ENCODE assay signal across 18 cellular contexts in genomic region chr6:45448417-45449389, GRCh38.
DNase-seq lines count a peak whose midpoint lies in the region; ATAC-seq, FAIRE-seq and TF ChIP-seq lines count a peak whose summit lies in the region.
"Had no signal": no experiment of that assay in that cellular context is flagged by ENCODE, and none has a peak within 500 bp of the region (broad histone marks: within the 10 kb centered on the region; RNA-seq: fewer than 3 reads in every experiment).

No MANE protein-coding gene starts in this region.

- H3K4me3 Mint-ChIP-seq in activated T-cell treated with anti-CD3 and anti-CD28 coated beads, Interleukin-2, amount 50 U/mL, for 24 hours, result no peak overlapping the region
- peak overlapping the region; percentile 56 for H3K4me3 Mint-ChIP-seq in stimulated activated effector memory CD8-positive, alpha-beta T cell treated with anti-CD3 and anti-CD28 coated beads, Interleukin-12 subunit alpha, Interleukin-12 subunit beta, amount 100 ng/mL, for 72 hours
- H3K4me3 Mint-ChIP-seq: activated naive CD4-positive, alpha-beta T cell treated with anti-CD3 and anti-CD28 coated beads, Interleukin-2, amount 50 U/mL, for 24 hours; mesothelial cell of epicardium had no signal

- no peak for DNase-seq in activated T-cell treated with anti-CD3 and anti-CD28 coated beads, Interleukin-2, amount 50 U/mL, for 24 hours
- DNase-seq in activated T-cell treated with anti-CD3 and anti-CD28 coated beads, Interleukin-2, amount 50 U/mL, for 1 hour, result no peak
- peak; percentile 14 for DNase-seq in MM.1S
- DNase-seq in H1 (ENCODE audit: low read depth in 1 of 2, low spot score in 2 of 2), result no peak
- DNase-seq in stimulated activated effector memory CD8-positive, alpha-beta T cell treated with anti-CD3 and anti-CD28 coated beads, Interleukin-12 subunit alpha, Interleukin-12 subunit beta, amount 100 ng/mL, for 72 hours (ENCODE audit: low spot score in 2 of 2), result no peak
- DNase-seq in thyroid gland, result no peak
- no peak for DNase-seq in HuH-7.5 (ENCODE audit: low spot score)
- DNase-seq in kidney tubule cell (ENCODE audit: low spot score), result no peak
- DNase-seq: caudate nucleus, KG1, NCI-H1694 treated with DMSO at 0.1 percent for 48 hours, NCI-H69, ovary, RPMI8226 had no signal

- H2BK20ac ChIP-seq in H1 (ENCODE audit: low read length), result no peak overlapping the region

- no peak overlapping the region for H4K91ac ChIP-seq in H1 (replicated peaks; ENCODE audit: insufficient read length, low read length)

- no peak for TF ChIP-seq RAD21 in H1 (IDR thresholded peaks at IDR 0.05 in 1 of 2, conservative IDR thresholded peaks at IDR 0.05 in 1 of 2; ENCODE audit: low read depth in 2 of 2, low read length in 2 of 2)

- H2BK15ac ChIP-seq in H1 (ENCODE audit: low read length), result peak overlapping the region; percentile 47; the same call in 1 of the 2 replicates

- no peak for FAIRE-seq in H1 (lab: Jason Lieb, UNC)
- FAIRE-seq: endometrium had no signal

- TF ChIP-seq EP300 in H1 (IDR thresholded peaks at IDR 0.05; ENCODE audit: borderline replicate concordance in 1 of 2, low read depth in 2 of 2, low read length in 2 of 2), result no peak

- H3K36me3 ChIP-seq in MM.1S (replicated peaks; ENCODE audit: insufficient read depth, low read length) (peaks cover 22% of the 10 kb centered on the region), H1 (ENCODE audit: control insufficient read depth in 2 of 4, insufficient read depth in 4 of 4, low read length in 3 of 4) (no peaks in the 10 kb centered on the region), thyroid gland (no peaks in the 10 kb centered on the region)
- H3K36me3 ChIP-seq: ovary had no signal

- H3K9me3 Mint-ChIP-seq in activated T-cell treated with anti-CD3 and anti-CD28 coated beads, Interleukin-2, amount 50 U/mL, for 24 hours, result no peaks in the 10 kb centered on the region
- no peaks in the 10 kb centered on the region for H3K9me3 Mint-ChIP-seq in stimulated activated effector memory CD8-positive, alpha-beta T cell treated with anti-CD3 and anti-CD28 coated beads, Interleukin-12 subunit alpha, Interleukin-12 subunit beta, amount 100 ng/mL, for 72 hours
- H3K9me3 Mint-ChIP-seq: activated naive CD4-positive, alpha-beta T cell treated with anti-CD3 and anti-CD28 coated beads, Interleukin-2, amount 50 U/mL, for 24 hours had no signal

- H3K9me2 ChIP-seq in MM.1S (replicated peaks; ENCODE audit: insufficient read depth, low read length), result no peaks in the 10 kb centered on the region

- peaks cover 94% of the 10 kb centered on the region for H3K36me3 Mint-ChIP-seq in activated T-cell treated with anti-CD3 and anti-CD28 coated beads, Interleukin-2, amount 50 U/mL, for 24 hours (ENCODE audit: low read depth)
- peaks cover 87% of the 10 kb centered on the region for H3K36me3 Mint-ChIP-seq in stimulated activated effector memory CD8-positive, alpha-beta T cell treated with anti-CD3 and anti-CD28 coated beads, Interleukin-12 subunit alpha, Interleukin-12 subunit beta, amount 100 ng/mL, for 72 hours
- H3K36me3 Mint-ChIP-seq: activated naive CD4-positive, alpha-beta T cell treated with anti-CD3 and anti-CD28 coated beads, Interleukin-2, amount 50 U/mL, for 24 hours; mesothelial cell of epicardium had no signal

- H3K56ac ChIP-seq in H1 (replicated peaks; ENCODE audit: insufficient read length, low read depth, low read length), result no peak overlapping the region

- peaks cover 20% of the 10 kb centered on the region; the same call in 1 of the 2 replicates for H3F3A ChIP-seq in MM.1S (ENCODE audit: insufficient read depth, low read length)

- H2AK5ac ChIP-seq in H1 (ENCODE audit: low read depth, low read length), result no peak overlapping the region

- H3K27me3 ChIP-seq in MM.1S (replicated peaks; ENCODE audit: insufficient read depth, low read length) (no peaks in the 10 kb centered on the region), H1 (replicated peaks in 1 of 4; ENCODE audit: control insufficient read depth in 3 of 4, extremely low read depth in 1 of 4, insufficient read depth in 3 of 4, low read length in 3 of 4) (no peaks in the 10 kb centered on the region), thyroid gland (no peaks in the 10 kb centered on the region)
- H3K27me3 ChIP-seq: ovary had no signal

- H4K5ac ChIP-seq in H1 (ENCODE audit: insufficient read length, low read depth, low read length), result no peak overlapping the region

- no peak overlapping the region for H3K23ac ChIP-seq in H1 (ENCODE audit: insufficient read length)

- H3K4me2 ChIP-seq in MM.1S (ENCODE audit: low read depth, low read length), result peak overlapping the region; percentile 52
- H3K4me2 ChIP-seq in H1 (ENCODE audit: insufficient read depth in 1 of 2, low read depth in 2 of 2, low read length in 2 of 2), result no peak overlapping the region

- ATAC-seq in stimulated activated effector memory CD8-positive, alpha-beta T cell treated with anti-CD3 and anti-CD28 coated beads, Interleukin-12 subunit alpha, Interleukin-12 subunit beta, amount 100 ng/mL, for 72 hours, result peak; percentile 81
- ATAC-seq: HCT116 had no signal

- POLR2A ChIA-PET in H1 (lab: Charles Lee; ENCODE audit: partially characterized antibody), result no interaction called here

- H3K4ac ChIP-seq in H1 (replicated peaks; ENCODE audit: insufficient read length, low read depth, low read length), result no peak overlapping the region

- no peak overlapping the region for H2BK120ac ChIP-seq in H1 (replicated peaks; ENCODE audit: low read depth, low read length)

- H3K9ac ChIP-seq in MM.1S (ENCODE audit: low read length) (peak overlapping the region; percentile 30; the same call in 1 of the 2 replicates), H1 (replicated peaks in 1 of 4; ENCODE audit: extremely low read depth in 1 of 4, low read depth in 3 of 4, low read length in 3 of 4) (no peak overlapping the region)

- H2AFZ ChIP-seq in MM.1S (ENCODE audit: low read length) (no peak overlapping the region), H1 (ENCODE audit: low read length) (no peak overlapping the region)

- H3K79me1 ChIP-seq in H1 (ENCODE audit: low read depth, low read length), result no peaks in the 10 kb centered on the region

- TF ChIP-seq POLR2A in H1 (IDR thresholded peaks at IDR 0.05; ENCODE audit: control extremely low read depth in 1 of 2, low read depth in 2 of 2, low read length in 2 of 2), result no peak
- no peak for TF ChIP-seq POLR2A in thyroid gland (IDR thresholded peaks at IDR 0.05)

- intact Hi-C loops in thyroid gland (cut with DNase I), result no loop called here

- H3K27me3 Mint-ChIP-seq in activated T-cell treated with anti-CD3 and anti-CD28 coated beads, Interleukin-2, amount 50 U/mL, for 24 hours, result no peaks in the 10 kb centered on the region

- 0 out of 2 replicates have a peak overlapping the region, but pooled peaks have one; percentile 41 for H2BK12ac ChIP-seq in H1 (ENCODE audit: low read depth, low read length)

- H4K8ac ChIP-seq in H1 (ENCODE audit: extremely low read depth, insufficient read depth, low read length), result no peak overlapping the region

- CTCF ChIA-PET in H1 (lab: Charles Lee; ENCODE audit: partially characterized antibody), result interaction anchor here (1.1 to 1.4 kb wide), 2 partner anchors 13 to 78 kb away, joined by 3 read pairs; no protein-coding TSS in a partner anchor

- H3K4me3 ChIP-seq in MM.1S (ENCODE audit: low read length) (peak overlapping the region; percentile 18; the same call in 1 of the 2 replicates), H1 (ENCODE audit: extremely low read depth in 1 of 4, insufficient read depth in 2 of 4, low read depth in 3 of 4, low read length in 4 of 4) (no peak overlapping the region), thyroid gland (replicated peaks in 1 of 3) (no peak overlapping the region)
- H3K4me3 ChIP-seq: ovary had no signal

- 96% methylated on average over 8 of the region's 8 CpGs; no CpG with 5 or more reads in 1 of the 2 experiments for WGBS in H1 (ENCODE audit: extremely low coverage in 1 of 2, insufficient coverage in 1 of 2, insufficient read length in 1 of 2, insufficient replicate concordance in 2 of 2, low coverage in 1 of 2, low lambda C conversion rate in 2 of 2, missing lambda C conversion rate in 1 of 2), 2 experiments
- 91 to 96% methylated on average over 8 of the region's 8 CpGs for WGBS in thyroid gland, 2 donors

- H3K4me1 ChIP-seq in MM.1S (ENCODE audit: low read length) (peaks cover 58% of the 10 kb centered on the region), H1 (replicated peaks in 1 of 4; ENCODE audit: control insufficient read depth in 3 of 4, insufficient read depth in 4 of 4, low read length in 3 of 4) (peaks cover 3 to 10% (median 6%) of the 10 kb centered on the region in 4 experiments; a peak in 5 of 7 replicates), thyroid gland (peaks cover 0 to 17% of the 10 kb centered on the region in 2 donors)

- H3K9me3 ChIP-seq in MM.1S (replicated peaks; ENCODE audit: insufficient read depth, low read length), result no peaks in the 10 kb centered on the region
- no peaks in the 10 kb centered on the region for H3K9me3 ChIP-seq in H1 (ENCODE audit: insufficient read depth in 2 of 2, low read depth in 1 of 2, low read length in 1 of 2)
- no peaks in the 10 kb centered on the region for H3K9me3 ChIP-seq in thyroid gland
- H3K9me3 ChIP-seq: ovary had no signal

- peak overlapping the region; percentile 41 for H3K27ac Mint-ChIP-seq in activated T-cell treated with anti-CD3 and anti-CD28 coated beads, Interleukin-2, amount 50 U/mL, for 24 hours
- peak overlapping the region; percentile 86 for H3K27ac Mint-ChIP-seq in stimulated activated effector memory CD8-positive, alpha-beta T cell treated with anti-CD3 and anti-CD28 coated beads, Interleukin-12 subunit alpha, Interleukin-12 subunit beta, amount 100 ng/mL, for 72 hours
- H3K27ac Mint-ChIP-seq: activated naive CD4-positive, alpha-beta T cell treated with anti-CD3 and anti-CD28 coated beads, Interleukin-2, amount 50 U/mL, for 24 hours; mesothelial cell of epicardium had no signal

- H3K27ac ChIP-seq in MM.1S (ENCODE audit: low read length), result peak overlapping the region; percentile 63; the same call in 1 of the 2 replicates
- no peak overlapping the region for H3K27ac ChIP-seq in H1 (ENCODE audit: low read depth, low read length)
- no peak overlapping the region for H3K27ac ChIP-seq in thyroid gland
- H3K27ac ChIP-seq: ovary had no signal

- 0 out of 2 replicates have a peak, but pooled peaks cover 1% of the 10 kb centered on the region for H3K23me2 ChIP-seq in H1 (ENCODE audit: low read depth, low read length)

- H4K20me1 ChIP-seq in MM.1S (ENCODE audit: insufficient read depth, low read length) (no peaks in the 10 kb centered on the region), H1 (replicated peaks in 1 of 2; ENCODE audit: control insufficient read depth in 1 of 2, insufficient read depth in 2 of 2, low read length in 2 of 2) (no peaks in the 10 kb centered on the region)

- TF ChIP-seq CTCF in MM.1S (IDR thresholded peaks at IDR 0.05; ENCODE audit: low read length), result no peak
- TF ChIP-seq CTCF in H1 (IDR thresholded peaks at IDR 0.05; ENCODE audit: control extremely low read depth in 1 of 3, insufficient read depth in 1 of 3, low read depth in 1 of 3, low read length in 3 of 3), result no peak
- TF ChIP-seq CTCF in thyroid gland (IDR thresholded peaks at IDR 0.05), result no peak

- no peak overlapping the region for H3K18ac ChIP-seq in H1 (ENCODE audit: extremely low read depth, low read length)

- H2BK5ac ChIP-seq in H1 (ENCODE audit: low read depth, low read length), result no peak overlapping the region

- peaks cover 99% of the 10 kb centered on the region for H3K79me2 ChIP-seq in MM.1S (ENCODE audit: low read length)
- H3K79me2 ChIP-seq in H1 (ENCODE audit: control insufficient read depth in 1 of 2, insufficient read depth in 2 of 2, low read length in 2 of 2), result no peaks in the 10 kb centered on the region

- no peak overlapping the region for H3K14ac ChIP-seq in H1 (ENCODE audit: insufficient read length)

- peaks cover 89% of the 10 kb centered on the region for H3K4me1 Mint-ChIP-seq in activated T-cell treated with anti-CD3 and anti-CD28 coated beads, Interleukin-2, amount 50 U/mL, for 24 hours (ENCODE audit: low read depth)
- peaks cover 92% of the 10 kb centered on the region for H3K4me1 Mint-ChIP-seq in stimulated activated effector memory CD8-positive, alpha-beta T cell treated with anti-CD3 and anti-CD28 coated beads, Interleukin-12 subunit alpha, Interleukin-12 subunit beta, amount 100 ng/mL, for 72 hours
